ENCODE assay signal across 8 cellular contexts in genomic region chr4:104490770-104491395, GRCh38. TPM values are rescaled to one million over a fixed set of nuclear protein-coding genes. Genes with fewer than 3 reads are reported as not detected.
DNase-seq lines count a peak whose midpoint lies in the region; ATAC-seq and TF ChIP-seq lines count a peak whose summit lies in the region.

No MANE protein-coding gene starts in this region.

- in situ Hi-C loops in KBM-7 (cut with MboI; ENCODE audit: low pct_unique_long_range_greater_than_20kb, low sequenced_read_pairs), result no loop called here

- TF ChIP-seq POLR2A in uterus (IDR thresholded peaks at IDR 0.05), result no peak

- H3K9me3 ChIP-seq in neuron (ENCODE audit: low read length) (no peaks in the 10 kb centered on the region), uterus (no peaks in the 10 kb centered on the region)

- peak; percentile 45 for ATAC-seq in GM21737 (IDR thresholded peaks at IDR 0.05; ENCODE audit: unreplicated experiment)

- no peak for TF ChIP-seq CTCF in uterus (IDR thresholded peaks at IDR 0.05)

- H3K36me3 ChIP-seq in neuron (ENCODE audit: insufficient read depth, low read length) (peaks cover 5% of the 10 kb centered on the region), uterus (no peaks in the 10 kb centered on the region)

- H3K27me3 ChIP-seq in neuron (ENCODE audit: insufficient read depth, low read length) (no peaks in the 10 kb centered on the region), uterus (no peaks in the 10 kb centered on the region)

- peak overlapping the region; percentile 58 to 82 for H3K27ac ChIP-seq in uterus

- H3K4me1 ChIP-seq in neuron (ENCODE audit: insufficient read depth, low read length) (peaks cover 49% of the 10 kb centered on the region), uterus (no peaks in the 10 kb centered on the region)

- peak overlapping the region; percentile 51 for H3K4me3 ChIP-seq in neuron (ENCODE audit: low read length)
- H3K4me3 ChIP-seq in uterus, result peak overlapping the region; percentile 49 to 71

- intact Hi-C loops in uterus (cut with DNase I; ENCODE audit: low total_unique reads), result no loop called here

- DNase-seq in Daoy (ENCODE audit: low read depth) (peak; percentile 67), KBM-7 (peak; percentile 83), RPMI8226 (peak; percentile 88), globus pallidus (ENCODE audit: low spot score) (peak; percentile 77), uterus (peak; percentile 70 to 78)
- DNase-seq in activated naive CD4-positive, alpha-beta T cell treated with Interleukin-2 at 50 U/mL for 16 hours, result peak; percentile 37

- no peak overlapping the region for H2AFZ ChIP-seq in neuron (ENCODE audit: low read depth, low read length)

RNA-seq across cellular contexts. Expression of gene CXXC4, which starts 3.8 kb away (rescaled TPM):
- 0.48 and 0.57 TPM in 2 replicates for total RNA-seq in Daoy (2014; rRNA removed; shearing (Covaris generic))
- total RNA-seq in uterus, result 1 to 10 TPM in 3 of 4 donors, under 1 TPM in 1; 0.51 to 3.8 (median 2.0) TPM

Comparison
In these comparisons a context has a peak if more than half of its experiments do, and no peak if none do; other contexts are left out.
1. Peak in every context shown above with its lines: DNase-seq, ATAC-seq, H3K4me3 ChIP-seq and H3K27ac ChIP-seq.
2. DNase-seq: peak in every context shown above with its lines; median percentile 88 in RPMI8226; 83 in KBM-7; 77 in globus pallidus; 74 in uterus; 67 in Daoy; 37 in activated naive CD4-positive, alpha-beta T cell treated with Interleukin-2 at 50 U/mL for 16 hours.